Comparison of ENCODE assay signal across 18 cellular contexts in the genomic region with DNA sequence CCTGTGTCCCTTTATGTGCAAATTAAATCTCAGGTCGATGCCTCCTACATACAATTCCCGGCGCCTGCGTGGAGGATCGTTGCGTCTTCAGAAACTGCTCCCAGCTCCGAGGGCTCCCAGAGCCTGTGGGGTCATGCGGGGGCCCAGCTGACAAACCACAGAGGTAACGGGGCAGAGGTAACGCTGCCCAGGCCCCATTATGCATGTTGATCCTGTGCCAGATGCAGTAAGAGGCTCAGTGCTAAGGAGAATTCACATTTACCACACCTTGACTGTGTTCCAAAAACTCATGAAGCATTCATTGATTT.
DNase-seq lines count a peak whose midpoint lies in the region; TF ChIP-seq lines count a peak whose summit lies in the region.
"Had no signal": no experiment of that assay in that cellular context is flagged by ENCODE, and none has a peak within 500 bp of the region (broad histone marks: within the 10 kb centered on the region; RNA-seq: fewer than 3 reads in every experiment).

No MANE protein-coding gene starts in this region.

- no peaks in the 10 kb centered on the region for H4K20me1 ChIP-seq in osteoblast (ENCODE audit: insufficient read depth, low read length)
- no peaks in the 10 kb centered on the region for H4K20me1 ChIP-seq in GM23248 (ENCODE audit: insufficient read depth)

- no peaks in the 10 kb centered on the region for H3K36me3 Mint-ChIP-seq in chondrocyte (ENCODE audit: low read depth)
- H3K36me3 Mint-ChIP-seq: CD4-positive, CD25-positive, alpha-beta regulatory T cell; CD8-positive, alpha-beta memory T cell had no signal

- H3K27me3 ChIP-seq in osteoblast (ENCODE audit: insufficient read depth, low read length) (no peaks in the 10 kb centered on the region), GM23248 (replicated peaks; ENCODE audit: insufficient read depth) (no peaks in the 10 kb centered on the region)
- H3K27me3 ChIP-seq: BE2C had no signal

- H3K9ac ChIP-seq in GM23248: no peak overlapping the region

- H3K4me2 ChIP-seq in osteoblast (ENCODE audit: insufficient read depth, low read length): no peak overlapping the region
- H3K4me2 ChIP-seq in GM23248 (ENCODE audit: unreplicated experiment): no peak overlapping the region

- in situ Hi-C loops in GM23248 (cut with MboI): no loop called here

- H3K4me1 ChIP-seq in osteoblast (ENCODE audit: insufficient read depth, low read length): no peaks in the 10 kb centered on the region
- no peaks in the 10 kb centered on the region for H3K4me1 ChIP-seq in GM23248 (ENCODE audit: insufficient read depth)
- H3K4me1 ChIP-seq: BE2C, HAP-1 had no signal

- no peaks in the 10 kb centered on the region for H3K9me2 ChIP-seq in GM23248 (ENCODE audit: insufficient read depth)

- H3K4me3 ChIP-seq in osteoblast (ENCODE audit: insufficient read depth, low read length) (no peak overlapping the region), GM23248 (no peak overlapping the region)
- H3K4me3 ChIP-seq: HAP-1, K562 had no signal

- H3K4me3 Mint-ChIP-seq in chondrocyte (ENCODE audit: unreplicated experiment): no peak overlapping the region
- H3K4me3 Mint-ChIP-seq: CD8-positive, alpha-beta memory T cell had no signal

- H3K27ac ChIP-seq in osteoblast (ENCODE audit: low read depth, low read length) (no peak overlapping the region), GM23248 (no peak overlapping the region)
- H3K27ac ChIP-seq: HL-60 had no signal

- peaks cover 9% of the 10 kb centered on the region for H3K4me1 Mint-ChIP-seq in chondrocyte (ENCODE audit: low read depth)
- H3K4me1 Mint-ChIP-seq: CD8-positive, alpha-beta memory T cell had no signal

- no peak for TF ChIP-seq CTCF in chondrocyte (IDR thresholded peaks at IDR 0.05)
- no peak for TF ChIP-seq CTCF in osteoblast (IDR thresholded peaks at IDR 0.05; ENCODE audit: extremely low read depth, low read depth, low read length)

- no peaks in the 10 kb centered on the region for H3K36me3 ChIP-seq in osteoblast (ENCODE audit: insufficient read depth, low read length)
- no peaks in the 10 kb centered on the region for H3K36me3 ChIP-seq in GM23248 (ENCODE audit: low read depth)
- H3K36me3 ChIP-seq: BE2C, HAP-1 had no signal

- no peak overlapping the region for H3K27ac Mint-ChIP-seq in chondrocyte (ENCODE audit: unreplicated experiment)
- H3K27ac Mint-ChIP-seq: CD4-positive, CD25-positive, alpha-beta regulatory T cell; CD8-positive, alpha-beta memory T cell had no signal

- H3F3A ChIP-seq in GM23248 (ENCODE audit: insufficient read depth): no peaks in the 10 kb centered on the region

- peak; percentile 12 for DNase-seq in D341Med (ENCODE audit: low spot score)
- DNase-seq in chondrocyte (ENCODE audit: low spot score): peak; percentile 49
- DNase-seq in islet precursor cell: peak; percentile 32
- peak; percentile 35 for DNase-seq in osteoblast (ENCODE audit: insufficient read length, low spot score, missing footprints)
- DNase-seq in T-helper 1 cell: no peak
- DNase-seq in mucosa of gallbladder (ENCODE audit: low spot score): no peak
- no peak for DNase-seq in central memory CD4-positive, alpha-beta T cell
- no peak for DNase-seq in GM23248
- DNase-seq: ACHN; BE2C; C1 segment of cervical spinal cord; CD4-positive, CD25-positive, alpha-beta regulatory T cell; COR-L47; IMR-90 had no signal

- no peaks in the 10 kb centered on the region for H3K27me3 Mint-ChIP-seq in chondrocyte (ENCODE audit: low read depth)

- no peaks in the 10 kb centered on the region for H3K9me3 Mint-ChIP-seq in chondrocyte (ENCODE audit: low read depth)
- H3K9me3 Mint-ChIP-seq: CD8-positive, alpha-beta memory T cell had no signal

- H3K9me3 ChIP-seq in osteoblast (ENCODE audit: low read depth, low read length): no peaks in the 10 kb centered on the region
- H3K9me3 ChIP-seq in GM23248 (ENCODE audit: low read depth): no peaks in the 10 kb centered on the region
- H3K9me3 ChIP-seq: BE2C, HAP-1 had no signal

- WGBS in GM23248 (ENCODE audit: low coverage in 1 of 2, low lambda C conversion rate in 2 of 2, missing lambda C conversion rate in 2 of 2), 2 experiments: 24 to 44% methylated on average over 10 of the region's 10 CpGs

- H3K79me2 ChIP-seq in osteoblast (ENCODE audit: insufficient read depth, low read length): no peaks in the 10 kb centered on the region
- no peaks in the 10 kb centered on the region for H3K79me2 ChIP-seq in GM23248 (ENCODE audit: insufficient read depth)

- no peak overlapping the region for H2AFZ ChIP-seq in osteoblast (ENCODE audit: low read length)
- H2AFZ ChIP-seq in GM23248: no peak overlapping the region

Comparison
In these comparisons a context has a peak if more than half of its experiments do, and no peak if none do; other contexts are left out.
1. DNase-seq: peak in D341Med (single experiment), chondrocyte (single experiment), islet precursor cell (single experiment) and osteoblast (single experiment); none in T-helper 1 cell (0 of 5), mucosa of gallbladder (single experiment), central memory CD4-positive, alpha-beta T cell (single experiment) and GM23248 (single experiment).